Comparison of ENCODE assay signal across 16 cellular contexts in genomic region chr17:49634487-49634865, GRCh38. TPM values are rescaled to one million over a fixed set of nuclear protein-coding genes. Genes with fewer than 3 reads are reported as not detected.
DNase-seq lines count a peak whose midpoint lies in the region; ATAC-seq, FAIRE-seq and TF ChIP-seq lines count a peak whose summit lies in the region.
"Had no signal": no experiment of that assay in that cellular context is flagged by ENCODE, and none has a peak within 500 bp of the region (broad histone marks: within the 10 kb centered on the region; RNA-seq: fewer than 3 reads in every experiment).

No MANE protein-coding gene starts in this region.

- ATAC-seq in upper lobe of right lung (no peak), HepG2 (no peak), HG03378 (IDR thresholded peaks at IDR 0.05; ENCODE audit: unreplicated experiment) (no peak), HG03442 (IDR thresholded peaks at IDR 0.05; ENCODE audit: unreplicated experiment) (no peak)
- ATAC-seq: activated CD4-positive, CD25-positive, alpha-beta regulatory T cell treated with anti-CD3 and anti-CD28 coated beads, Interleukin-2, amount 50 U/mL, for 24 hours; activated naive CD4-positive, alpha-beta T cell treated with anti-CD3 and anti-CD28 coated beads, Interleukin-2, amount 50 U/mL, for 72 hours; GM12878 had no signal

- no peak for TF ChIP-seq RAD21 in HepG2 (CRISPR knock-in tag; IDR thresholded peaks at IDR 0.05)

- DNase-seq in adipocyte (ENCODE audit: low read depth) (peak; percentile 39), fibroblast of the aortic adventitia (ENCODE audit: low read depth) (peak; percentile 54), neural progenitor cell (ENCODE audit: low spot score) (no peak), upper lobe of right lung (no peak), HepG2 (ENCODE audit: low spot score) (no peak)
- DNase-seq: activated CD8-positive, alpha-beta memory T cell treated with anti-CD3 and anti-CD28 coated beads, Interleukin-2, amount 50 U/mL, for 4 hours; colonic mucosa; stimulated activated CD4-positive, alpha-beta T cell treated with anti-CD3 and anti-CD28 coated beads, Interleukin-4, amount 100 ng/mL, for 1 hour had no signal

- no peaks in the 10 kb centered on the region for H3K27me3 Mint-ChIP-seq in neural progenitor cell (ENCODE audit: insufficient read depth, low read depth)

- POLR2A ChIA-PET in HepG2 (lab: Yijun Ruan, JAX): no interaction called here

- FAIRE-seq in HepG2 (lab: Jason Lieb, UNC): no peak
- FAIRE-seq: GM12878 had no signal

- H3K4me1 ChIP-seq in adipocyte (ENCODE audit: control insufficient read depth, insufficient read depth, low read length) (peaks cover 73% of the 10 kb centered on the region), neural progenitor cell (peaks cover 44% of the 10 kb centered on the region), upper lobe of right lung (peaks cover 51% of the 10 kb centered on the region), HepG2 (ENCODE audit: insufficient read depth, low read length) (peaks cover 61% of the 10 kb centered on the region)
- H3K4me1 ChIP-seq: colonic mucosa had no signal

- no peaks in the 10 kb centered on the region for H3K27me3 ChIP-seq in adipocyte (replicated peaks; ENCODE audit: control insufficient read depth, insufficient read depth, low read length)
- H3K27me3 ChIP-seq in neural progenitor cell: no peaks in the 10 kb centered on the region
- no peaks in the 10 kb centered on the region for H3K27me3 ChIP-seq in upper lobe of right lung
- no peaks in the 10 kb centered on the region for H3K27me3 ChIP-seq in HepG2 (ENCODE audit: control insufficient read depth in 1 of 2, insufficient read depth in 2 of 2, low read length in 2 of 2)
- H3K27me3 ChIP-seq: colonic mucosa had no signal

- H3K36me3 ChIP-seq in adipocyte (ENCODE audit: control insufficient read depth, insufficient read depth, low read length, severe bottlenecking) (peaks cover 5% of the 10 kb centered on the region), neural progenitor cell (peaks cover 6% of the 10 kb centered on the region), upper lobe of right lung (no peaks in the 10 kb centered on the region), HepG2 (replicated peaks in 1 of 2; ENCODE audit: control insufficient read depth in 1 of 2, insufficient read depth in 2 of 2, low read length in 2 of 2) (no peaks in the 10 kb centered on the region; a peak in 1 of 5 replicates)
- H3K36me3 ChIP-seq: colonic mucosa had no signal

- H3K9me3 ChIP-seq in adipocyte (ENCODE audit: control insufficient read depth, low read length) (no peaks in the 10 kb centered on the region), neural progenitor cell (ENCODE audit: low read depth) (no peaks in the 10 kb centered on the region), upper lobe of right lung (no peaks in the 10 kb centered on the region), HepG2 (ENCODE audit: low read length) (no peaks in the 10 kb centered on the region)
- H3K9me3 ChIP-seq: colonic mucosa had no signal

- H3K79me2 ChIP-seq in neural progenitor cell (ENCODE audit: low read depth): peaks cover 95% of the 10 kb centered on the region
- peaks cover 44% of the 10 kb centered on the region for H3K79me2 ChIP-seq in HepG2 (ENCODE audit: insufficient read depth, low read length)

- peaks cover 7% of the 10 kb centered on the region for H3K36me3 Mint-ChIP-seq in neural progenitor cell

- peak overlapping the region; percentile 57 for H3K4me2 ChIP-seq in neural progenitor cell
- no peak overlapping the region for H3K4me2 ChIP-seq in HepG2 (ENCODE audit: low read depth, low read length)

- intact Hi-C loops in upper lobe of right lung (cut with DNase I) (no loop called here), HepG2 (cut with micrococcal nuclease; ENCODE audit: unreplicated experiment) (no loop called here)

- H3K9me3 Mint-ChIP-seq in neural progenitor cell: no peaks in the 10 kb centered on the region
- H3K9me3 Mint-ChIP-seq: activated naive CD4-positive, alpha-beta T cell treated with anti-CD3 and anti-CD28 coated beads, Interleukin-2, amount 50 U/mL, for 72 hours had no signal

- H3K4me3 Mint-ChIP-seq in neural progenitor cell: peak overlapping the region; percentile 3

- no peak overlapping the region for H3K27ac Mint-ChIP-seq in neural progenitor cell
- H3K27ac Mint-ChIP-seq: activated naive CD4-positive, alpha-beta T cell treated with anti-CD3 and anti-CD28 coated beads, Interleukin-2, amount 50 U/mL, for 72 hours had no signal

- 100% methylated on average over 1 of the region's 1 CpG for WGBS in HepG2 (ENCODE audit: low lambda C conversion rate)

- TF ChIP-seq CTCF in fibroblast of the aortic adventitia (IDR thresholded peaks at IDR 0.05; ENCODE audit: insufficient read depth, low read length) (no peak), neural progenitor cell (IDR thresholded peaks at IDR 0.05) (no peak), upper lobe of right lung (IDR thresholded peaks at IDR 0.05) (no peak), HepG2 (CRISPR knock-in tag; IDR thresholded peaks at IDR 0.05) (no peak)

- TF ChIP-seq EP300 in HepG2 (IDR thresholded peaks at IDR 0.05; ENCODE audit: low read depth in 2 of 2, low read length in 2 of 2) (no peak), HepG2 (CRISPR knock-in tag; IDR thresholded peaks at IDR 0.05; ENCODE audit: borderline replicate concordance) (no peak)

- H3K4me1 Mint-ChIP-seq in neural progenitor cell: peaks cover 26% of the 10 kb centered on the region

- H2AFZ ChIP-seq in neural progenitor cell (replicated peaks) (no peak overlapping the region), HepG2 (ENCODE audit: low read length) (no peak overlapping the region)

- peaks cover 22% of the 10 kb centered on the region for H3F3A ChIP-seq in neural progenitor cell (ENCODE audit: low read depth)

- CTCF ChIA-PET in HepG2 (lab: Yijun Ruan, JAX; ENCODE audit: low intra/inter-chr PET ratio, low total read pairs): no interaction called here

- H4K20me1 ChIP-seq in neural progenitor cell (ENCODE audit: low read depth) (peaks cover 48% of the 10 kb centered on the region), HepG2 (ENCODE audit: insufficient read depth, low read length) (peaks cover 2% of the 10 kb centered on the region)

- peak overlapping the region; percentile 14 for H3K4me3 ChIP-seq in adipocyte (ENCODE audit: low read length)
- no peak overlapping the region for H3K4me3 ChIP-seq in fibroblast of the aortic adventitia (ENCODE audit: low read depth, low read length)
- H3K4me3 ChIP-seq in neural progenitor cell: no peak overlapping the region
- H3K4me3 ChIP-seq in upper lobe of right lung: no peak overlapping the region
- no peak overlapping the region for H3K4me3 ChIP-seq in HepG2 (replicated peaks in 1 of 3; ENCODE audit: insufficient read depth in 1 of 3, low read depth in 2 of 3, low read length in 3 of 3)
- H3K4me3 ChIP-seq: colonic mucosa, GM12878 had no signal

- no peak for TF ChIP-seq POLR2A in HepG2 (IDR thresholded peaks at IDR 0.05; ENCODE audit: insufficient read depth in 1 of 2, low read depth in 2 of 2, low read length in 2 of 2)

- no TSS peak for BruUV-seq in HepG2 (replicated peaks; lab: Mats Ljungman, UMichigan)

- in situ Hi-C loops in HepG2 (cut with HindIII; ENCODE audit: extremely low pct_ligation_motif_present, low pct_unique_long_range_greater_than_20kb): no loop called here

- peak overlapping the region; percentile 33 for H3K9ac ChIP-seq in adipocyte (ENCODE audit: low read length)
- no peak overlapping the region for H3K9ac ChIP-seq in neural progenitor cell
- H3K9ac ChIP-seq in HepG2 (ENCODE audit: insufficient read depth, low read depth, low read length): no peak overlapping the region

- H3K27ac ChIP-seq in neural progenitor cell: peak overlapping the region; percentile 61
- peak overlapping the region; percentile 11 for H3K27ac ChIP-seq in upper lobe of right lung
- H3K27ac ChIP-seq in HepG2 (ENCODE audit: extremely low read length, insufficient read depth, low read length): no peak overlapping the region
- H3K27ac ChIP-seq: C4-2B, colonic mucosa, HL-60 had no signal

RNA-seq across cellular contexts. Expression of gene SPOP, which starts 43.4 kb away (rescaled TPM):
- total RNA-seq in fibroblast of the aortic adventitia (ENCODE audit: low replicate concordance): 46.1 and 85.4 TPM in 2 replicates
- 29.5 and 40.3 TPM in 2 replicates for total RNA-seq in neural progenitor cell (ENCODE audit: low replicate concordance)
- total RNA-seq in upper lobe of right lung: 87.3 TPM
- 60.8 and 79.4 TPM in 2 replicates for total RNA-seq in HepG2 (2016; rRNA removed; fragmentation: Illumina TruSeq; extraction: Trizol)
- 19.9 and 21.7 TPM in 2 replicates for total RNA-seq in HepG2 (2016; cell fraction: cytosol; rRNA removed; fragmentation: Illumina TruSeq; extraction: Trizol; ENCODE audit: low read depth)
- total RNA-seq in HepG2 (2016; cell fraction: insoluble cytoplasmic fraction; rRNA removed; fragmentation: Illumina TruSeq; extraction: Trizol): 63.3 and 71.0 TPM in 2 replicates
- 43.8 and 45.3 TPM in 2 replicates for total RNA-seq in HepG2 (2016; cell fraction: membrane; rRNA removed; fragmentation: Illumina TruSeq; extraction: Trizol)
- total RNA-seq in HepG2 (2016; cell fraction: nucleus; rRNA removed; fragmentation: Illumina TruSeq; extraction: Trizol): 46.2 and 51.9 TPM in 2 replicates
- polyA plus RNA-seq in HepG2 (2011; rRNA removed): 52.8 and 53.9 TPM in 2 replicates
- polyA plus RNA-seq in HepG2 (2011; cell fraction: cytosol; rRNA removed): 26.8 and 29.2 TPM in 2 replicates
- polyA plus RNA-seq in HepG2 (2011; cell fraction: nucleus; rRNA removed): 30.1 and 34.8 TPM in 2 replicates
- 43.7 and 44.1 TPM in 2 replicates for polyA plus RNA-seq in HepG2 (2012)
- polyA plus RNA-seq in HepG2 (2016; cell fraction: cytosol; fragmentation: Illumina TruSeq; extraction: Trizol; ENCODE audit: low read depth): 9.7 and 11.5 TPM in 2 replicates
- 61.1 and 61.7 TPM in 2 replicates for polyA plus RNA-seq in HepG2 (2016; cell fraction: insoluble cytoplasmic fraction; fragmentation: Illumina TruSeq; extraction: Trizol; ENCODE audit: low read depth)
- 21.7 and 24.5 TPM in 2 replicates for polyA plus RNA-seq in HepG2 (2016; cell fraction: membrane; fragmentation: Illumina TruSeq; extraction: Trizol; ENCODE audit: low read depth)
- 48.8 and 52.8 TPM in 2 replicates for polyA plus RNA-seq in HepG2 (2016; cell fraction: nucleus; fragmentation: Illumina TruSeq; extraction: Trizol; ENCODE audit: insufficient read depth, low read depth)
- polyA minus RNA-seq in HepG2 (2011; rRNA and poly(A)+ RNA removed; ENCODE audit: low replicate concordance): 81.2 and 98.5 TPM in 2 replicates
- polyA minus RNA-seq in HepG2 (2011; cell fraction: cytosol; rRNA and poly(A)+ RNA removed): 39.3 and 41.6 TPM in 2 replicates
- 61.2 and 77.8 TPM in 2 replicates for polyA minus RNA-seq in HepG2 (2011; cell fraction: nucleus; rRNA and poly(A)+ RNA removed)

RNA-seq across cellular contexts. Expression of gene NXPH3, which starts 58.8 kb away (rescaled TPM):
- 1.4 and 1.9 TPM in 2 replicates for total RNA-seq in fibroblast of the aortic adventitia (ENCODE audit: low replicate concordance)
- total RNA-seq in neural progenitor cell (ENCODE audit: low replicate concordance): 3.6 and 10.7 TPM in 2 replicates
- total RNA-seq in upper lobe of right lung: 6.3 TPM
- total RNA-seq in HepG2 (2016; rRNA removed; fragmentation: Illumina TruSeq; extraction: Trizol): 0.04 and 0.08 TPM in 2 replicates
- total RNA-seq in HepG2 (2016; cell fraction: cytosol; rRNA removed; fragmentation: Illumina TruSeq; extraction: Trizol; ENCODE audit: low read depth): not detected in 2 replicates
- total RNA-seq in HepG2 (2016; cell fraction: insoluble cytoplasmic fraction; rRNA removed; fragmentation: Illumina TruSeq; extraction: Trizol): 0.10 and 0.11 TPM in 2 replicates
- not detected in 2 replicates for total RNA-seq in HepG2 (2016; cell fraction: membrane; rRNA removed; fragmentation: Illumina TruSeq; extraction: Trizol)
- not detected in 2 replicates for total RNA-seq in HepG2 (2016; cell fraction: nucleus; rRNA removed; fragmentation: Illumina TruSeq; extraction: Trizol)
- polyA plus RNA-seq in HepG2 (2011; rRNA removed): 0.48 and 0.58 TPM in 2 replicates
- 0.31 and 0.54 TPM in 2 replicates for polyA plus RNA-seq in HepG2 (2011; cell fraction: cytosol; rRNA removed)
- polyA plus RNA-seq in HepG2 (2011; cell fraction: nucleus; rRNA removed): 0.52 and 0.95 TPM in 2 replicates
- polyA plus RNA-seq in HepG2 (2012): 0.24 and 0.31 TPM in 2 replicates
- polyA plus RNA-seq in HepG2 (2016; cell fraction: cytosol; fragmentation: Illumina TruSeq; extraction: Trizol; ENCODE audit: low read depth): not detected in 2 replicates
- polyA plus RNA-seq in HepG2 (2016; cell fraction: insoluble cytoplasmic fraction; fragmentation: Illumina TruSeq; extraction: Trizol; ENCODE audit: low read depth): not detected in 2 replicates
- polyA plus RNA-seq in HepG2 (2016; cell fraction: membrane; fragmentation: Illumina TruSeq; extraction: Trizol; ENCODE audit: low read depth): 0.12 TPM in 1 of 2 replicates, not detected in the other
- 0.16 TPM in 1 of 2 replicates, not detected in the other for polyA plus RNA-seq in HepG2 (2016; cell fraction: nucleus; fragmentation: Illumina TruSeq; extraction: Trizol; ENCODE audit: insufficient read depth, low read depth)
- 0.28 TPM in 1 of 2 replicates, not detected in the other for polyA minus RNA-seq in HepG2 (2011; rRNA and poly(A)+ RNA removed; ENCODE audit: low replicate concordance)
- not detected in 2 replicates for polyA minus RNA-seq in HepG2 (2011; cell fraction: cytosol; rRNA and poly(A)+ RNA removed)
- 0.26 and 0.50 TPM in 2 replicates for polyA minus RNA-seq in HepG2 (2011; cell fraction: nucleus; rRNA and poly(A)+ RNA removed)
- total RNA-seq: Daoy had no signal

Comparison
In these comparisons a context has a peak if more than half of its experiments do, and no peak if none do; other contexts are left out.
1. DNase-seq: peak in adipocyte (single experiment) and fibroblast of the aortic adventitia (single experiment); none in neural progenitor cell (single experiment), upper lobe of right lung (single experiment) and HepG2 (single experiment).